ENCODE assay signal across 8 cellular contexts in the genomic region with DNA sequence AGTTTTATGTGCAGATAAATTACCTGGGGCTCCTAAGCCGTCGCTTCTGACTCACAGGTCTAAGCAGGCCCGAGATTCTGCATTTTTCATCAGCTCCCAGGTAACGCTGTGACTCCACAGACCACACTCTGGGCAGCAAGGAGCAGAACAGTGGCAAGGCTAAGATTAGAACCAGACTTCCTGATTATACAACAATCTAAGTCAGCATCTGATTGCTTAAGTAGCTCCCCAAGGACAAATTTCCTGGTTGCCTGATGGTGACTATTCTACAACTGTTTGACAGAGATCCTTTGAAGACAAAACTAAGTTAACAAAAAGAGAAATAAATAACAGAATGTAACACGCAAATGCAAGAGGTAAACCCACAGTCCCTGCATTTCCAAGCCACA.
A peak's percentile ranks its signal among the peaks of the same experiment; 100 is the strongest.
DNase-seq lines count a peak whose midpoint lies in the region; ATAC-seq and TF ChIP-seq lines count a peak whose summit lies in the region.

No MANE protein-coding gene starts in this region.

- DNase-seq in EH (ENCODE audit: low read depth) (peak; percentile 73), heart right ventricle (peak in 1 of 2 donors; percentile 17), sigmoid colon (no peak), NOMO-1 (lab: John Stamatoyannopoulos, UW; ENCODE audit: unreplicated experiment in 2 of 2) (no peak), NCI-H1436 treated with DMSO at 0.1 percent for 48 hours (lab: John Stamatoyannopoulos, UW) (no peak), SW 1271 (lab: John Stamatoyannopoulos, UW) (no peak)
- no peak for DNase-seq in effector CD8-positive, alpha-beta T cell (lab: John Stamatoyannopoulos, UW)

- no peaks in the 10 kb centered on the region for H3K9me3 Mint-ChIP-seq in activated T-helper 17 cell treated with anti-CD3 and anti-CD28 coated beads, Interleukin-2, amount 50 U/mL, for 72 hours

- peaks cover 43% of the 10 kb centered on the region for H3K4me1 Mint-ChIP-seq in activated T-helper 17 cell treated with anti-CD3 and anti-CD28 coated beads, Interleukin-2, amount 50 U/mL, for 72 hours

- H3K9me3 ChIP-seq in heart right ventricle (no peaks in the 10 kb centered on the region), sigmoid colon (no peaks in the 10 kb centered on the region)

- H3K4me3 ChIP-seq in heart right ventricle, result no peak overlapping the region
- no peak overlapping the region for H3K4me3 ChIP-seq in sigmoid colon

- ATAC-seq in activated T-helper 17 cell treated with anti-CD3 and anti-CD28 coated beads, Interleukin-2, amount 50 U/mL, for 72 hours (replicated peaks), result no peak
- peak; percentile 39 to 70 (median 64) for ATAC-seq in heart right ventricle

- 39 to 55% methylated on average over 5 of the region's 5 CpGs for WGBS in heart right ventricle, 2 donors
- 58 to 80% methylated on average over 5 of the region's 5 CpGs for WGBS in sigmoid colon, 2 donors

- peak overlapping the region; percentile 8 for H3K4me3 Mint-ChIP-seq in activated T-helper 17 cell treated with anti-CD3 and anti-CD28 coated beads, Interleukin-2, amount 50 U/mL, for 72 hours

- no peak for TF ChIP-seq EP300 in sigmoid colon (IDR thresholded peaks at IDR 0.05)

- H3K36me3 ChIP-seq in heart right ventricle (peaks cover 0 to 4% (median under 1%) of the 10 kb centered on the region in 9 donors), sigmoid colon (peaks cover 0 to 3% (median 0%) of the 10 kb centered on the region in 4 donors)

- H3K4me1 ChIP-seq in heart right ventricle (peaks cover 3 to 77% (median 54%) of the 10 kb centered on the region in 9 donors), sigmoid colon (peaks cover 0 to 80% (median 67%) of the 10 kb centered on the region in 4 donors)

- peak overlapping the region in 8 of 10 donors; percentile 37 to 79 (median 55) for H3K27ac ChIP-seq in heart right ventricle
- peak overlapping the region; percentile 66 to 78 (median 74) for H3K27ac ChIP-seq in sigmoid colon

- TF ChIP-seq CTCF in heart right ventricle (IDR thresholded peaks at IDR 0.05), result no peak
- no peak for TF ChIP-seq CTCF in sigmoid colon (IDR thresholded peaks at IDR 0.05)

- no peaks in the 10 kb centered on the region for H3K27me3 Mint-ChIP-seq in activated T-helper 17 cell treated with anti-CD3 and anti-CD28 coated beads, Interleukin-2, amount 50 U/mL, for 72 hours

- TF ChIP-seq POLR2A in sigmoid colon (IDR thresholded peaks at IDR 0.05), result no peak

- peak overlapping the region; percentile 91 for H3K27ac Mint-ChIP-seq in activated T-helper 17 cell treated with anti-CD3 and anti-CD28 coated beads, Interleukin-2, amount 50 U/mL, for 72 hours

- H3K36me3 Mint-ChIP-seq in activated T-helper 17 cell treated with anti-CD3 and anti-CD28 coated beads, Interleukin-2, amount 50 U/mL, for 72 hours (ENCODE audit: low read depth), result peaks cover 3% of the 10 kb centered on the region

- intact Hi-C loops in heart right ventricle (cut with DNase I), result no loop called here
- intact Hi-C loops in sigmoid colon (cut with DNase I), result no loop called here

- H3K27me3 ChIP-seq in heart right ventricle (no peaks in the 10 kb centered on the region), sigmoid colon (no peaks in the 10 kb centered on the region)
